Comparison of ENCODE assay signal across 9 cellular contexts in the genomic region with DNA sequence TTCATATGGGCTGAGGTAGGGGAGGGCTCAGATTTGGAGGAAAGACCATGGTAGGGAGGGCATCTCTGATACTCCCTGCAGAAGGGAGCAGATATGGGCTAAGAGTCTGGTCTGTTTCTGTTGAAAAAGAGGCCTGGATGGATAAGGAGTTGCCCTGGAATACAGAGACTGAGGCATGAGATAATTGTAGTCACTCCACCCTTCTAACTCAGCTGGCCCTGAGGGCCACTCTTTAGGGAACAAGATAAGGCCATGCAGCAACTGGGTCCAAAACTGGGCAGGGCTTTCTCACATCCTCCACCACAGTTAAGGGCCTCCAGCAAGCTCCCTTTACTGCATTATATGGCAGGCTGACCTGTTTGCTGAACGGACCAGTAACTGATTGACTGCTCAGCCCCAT.
DNase-seq lines count a peak whose midpoint lies in the region; ATAC-seq and TF ChIP-seq lines count a peak whose summit lies in the region.
"Had no signal": no experiment of that assay in that cellular context is flagged by ENCODE, and none has a peak within 500 bp of the region (broad histone marks: within the 10 kb centered on the region; RNA-seq: fewer than 3 reads in every experiment).

No MANE protein-coding gene starts in this region.

- H3K9ac ChIP-seq in DND-41 (ENCODE audit: low read depth, low read length) (peak overlapping the region; percentile 58), OCI-LY3 (ENCODE audit: low read length) (peak overlapping the region; percentile 78), duodenal mucosa (ENCODE audit: low read depth in 1 of 2, low read length in 2 of 2) (peak overlapping the region in 1 of 2 donors; percentile 73)

- H3K27ac ChIP-seq in DND-41 (ENCODE audit: low read length) (no peak overlapping the region), OCI-LY3 (ENCODE audit: low read length) (no peak overlapping the region), duodenal mucosa (ENCODE audit: low read depth, low read length) (no peak overlapping the region)

- peaks cover 10% of the 10 kb centered on the region for H4K20me1 ChIP-seq in DND-41 (ENCODE audit: insufficient read depth, low read length)
- H4K20me1 ChIP-seq in OCI-LY3 (ENCODE audit: insufficient read depth, low read length): peaks cover 6% of the 10 kb centered on the region; the same call in 1 of the 2 replicates

- H3K36me3 Mint-ChIP-seq in nephron (ENCODE audit: low read depth): peaks cover 70% of the 10 kb centered on the region

- H3K4me3 ChIP-seq in DND-41 (ENCODE audit: low read depth in 1 of 2, low read length in 2 of 2): peak overlapping the region; percentile 90 to 91; a peak in 3 of 4 replicates
- H3K4me3 ChIP-seq in OCI-LY3 (ENCODE audit: low read length): peak overlapping the region; percentile 89
- peak overlapping the region; percentile 78 to 90 for H3K4me3 ChIP-seq in duodenal mucosa (ENCODE audit: low read depth in 1 of 2, low read length in 2 of 2)

- DNase-seq in DND-41: no peak
- DNase-seq in D341Med (ENCODE audit: low spot score): no peak
- no peak for DNase-seq in iPS-NIHi11 (ENCODE audit: low spot score)
- DNase-seq: activated CD4-positive, alpha-beta T cell treated with anti-CD3 and anti-CD28 coated beads, Interleukin-2, amount 50 U/mL, for 48 hours had no signal

- H3K27me3 Mint-ChIP-seq in nephron (ENCODE audit: low read depth): no peaks in the 10 kb centered on the region

- H3K79me2 ChIP-seq in DND-41 (ENCODE audit: insufficient read depth, low read length) (peaks cover 62% of the 10 kb centered on the region), OCI-LY3 (ENCODE audit: low read length) (peaks cover 61% of the 10 kb centered on the region)

- TF ChIP-seq CTCF in DND-41 (IDR thresholded peaks at IDR 0.05; ENCODE audit: borderline replicate concordance, extremely low read depth, low read length, poor library complexity, severe bottlenecking) (no peak), OCI-LY3 (IDR thresholded peaks at IDR 0.05; ENCODE audit: low read depth, low read length) (no peak), nephron (IDR thresholded peaks at IDR 0.05; ENCODE audit: unreplicated experiment in 3 of 3) (no peak)

- H3K4me2 ChIP-seq in DND-41 (ENCODE audit: insufficient read depth, low read length) (peak overlapping the region; percentile 66), OCI-LY3 (ENCODE audit: low read length) (peak overlapping the region; percentile 87)

- H2AFZ ChIP-seq in DND-41 (ENCODE audit: low read depth, low read length) (no peak overlapping the region), OCI-LY3 (ENCODE audit: low read depth, low read length) (no peak overlapping the region)

- H3K4me1 Mint-ChIP-seq in nephron: peaks cover 16% of the 10 kb centered on the region

- H3K4me3 Mint-ChIP-seq in nephron: peak overlapping the region; percentile 95 to 97 (median 96)

- ATAC-seq in DND-41 (ENCODE audit: insufficient read depth, low read depth): no peak
- ATAC-seq in HG03565 (IDR thresholded peaks at IDR 0.05; ENCODE audit: unreplicated experiment): no peak
- no peak for ATAC-seq in GM21529 (IDR thresholded peaks at IDR 0.05; ENCODE audit: unreplicated experiment)

- H3K36me3 ChIP-seq in DND-41 (ENCODE audit: insufficient read depth, low read length): peaks cover 17% of the 10 kb centered on the region
- peaks cover 17% of the 10 kb centered on the region for H3K36me3 ChIP-seq in OCI-LY3 (replicated peaks; ENCODE audit: low read depth, low read length)
- peaks cover 19 to 23% of the 10 kb centered on the region in 2 donors for H3K36me3 ChIP-seq in duodenal mucosa (ENCODE audit: control insufficient read depth in 1 of 2, insufficient read depth in 2 of 2, low read length in 2 of 2)

- peaks cover 41% of the 10 kb centered on the region for H3K9me3 Mint-ChIP-seq in nephron

- H3K4me1 ChIP-seq in DND-41 (ENCODE audit: insufficient read depth, low read length): peaks cover 41% of the 10 kb centered on the region
- peaks cover 18% of the 10 kb centered on the region for H3K4me1 ChIP-seq in OCI-LY3 (ENCODE audit: low read length)
- H3K4me1 ChIP-seq in duodenal mucosa (ENCODE audit: control insufficient read depth in 1 of 2, insufficient read depth in 2 of 2, low read length in 2 of 2): peaks cover 10 to 16% of the 10 kb centered on the region in 2 donors

- peak overlapping the region; percentile 27 to 93 (median 71) for H3K27ac Mint-ChIP-seq in nephron

- H3K9me3 ChIP-seq in DND-41 (ENCODE audit: insufficient read depth, low read length, severe bottlenecking) (no peaks in the 10 kb centered on the region), OCI-LY3 (ENCODE audit: insufficient read depth, low read length) (no peaks in the 10 kb centered on the region), duodenal mucosa (ENCODE audit: control insufficient read depth in 1 of 2, low read length in 2 of 2) (peaks cover 14 to 32% of the 10 kb centered on the region in 2 donors)

- no peaks in the 10 kb centered on the region for H3K27me3 ChIP-seq in DND-41 (ENCODE audit: insufficient read depth, low read length, poor library complexity)
- no peaks in the 10 kb centered on the region for H3K27me3 ChIP-seq in OCI-LY3 (ENCODE audit: low read depth, low read length)
- no peaks in the 10 kb centered on the region for H3K27me3 ChIP-seq in duodenal mucosa (ENCODE audit: control insufficient read depth in 1 of 2, insufficient read depth in 2 of 2, low read length in 2 of 2)
